In genomic region chr5:139700711-139701693, GRCh38 we compare ENCODE assay signal across 1 cellular context.
TF ChIP-seq lines count a peak whose summit lies in the region.

No MANE protein-coding gene starts in this region.

TF ChIP-seq in GM12878, 131 proteins besides CTCF, POLR2A, EP300 and RAD21 (continued from another document):
- TF ChIP-seq PBX3 (IDR thresholded peaks at IDR 0.05; ENCODE audit: insufficient replicate concordance, low read depth, low read length) (peak; percentile 23), IKZF1 (conservative IDR thresholded peaks at IDR 0.05) (peak; percentile 65), PKNOX1 (IDR thresholded peaks at IDR 0.05) (peak; percentile 77), GATAD2B (conservative IDR thresholded peaks at IDR 0.05; ENCODE audit: low read depth) (0 out of 2 replicates have a peak, but pooled peaks have one; percentile 67), HDGF (IDR thresholded peaks at IDR 0.05) (no peak)
